In genomic region chr6:136312975-136313374, GRCh38 we compare ENCODE assay signal across 25 cellular contexts.
"Had no signal": no experiment of that assay in that cellular context is flagged by ENCODE, and none has a peak within 500 bp of the region (broad histone marks: within the 10 kb centered on the region; RNA-seq: fewer than 3 reads in every experiment).

No MANE protein-coding gene starts in this region.

- H3K27me3 ChIP-seq: adrenal gland, cardiac muscle cell had no signal

- H3K36me3 ChIP-seq: adrenal gland, cardiac muscle cell, SJCRH30 had no signal

- ATAC-seq: activated CD8-positive, alpha-beta T cell treated with anti-CD3 and anti-CD28 coated beads for 36 hours; activated naive CD4-positive, alpha-beta T cell treated with anti-CD3 and anti-CD28 coated beads, Interleukin-2, amount 50 U/mL, for 72 hours; activated T-cell treated with anti-CD3 and anti-CD28 coated beads, Interleukin-2, amount 50 U/mL, for 4 hours; Panc1 had no signal

- H3K4me3 ChIP-seq: adrenal gland, cardiac muscle cell, SJCRH30, SK-N-MC had no signal

- H3K27ac ChIP-seq: adrenal gland, cardiac muscle cell, KMS-11, SJCRH30, SK-N-MC had no signal

- H3K4me2 ChIP-seq: KMS-11 had no signal

- H3K9me3 ChIP-seq: adrenal gland, SJCRH30 had no signal

- H3K9ac ChIP-seq: KMS-11 had no signal

- H3K4me1 ChIP-seq: adrenal gland, SJCRH30 had no signal

- DNase-seq: activated CD4-positive, alpha-beta T cell treated with anti-CD3 and anti-CD28 coated beads, Interleukin-2, amount 10 ng/mL, durations not matched to agents 24 days and 14 days; activated CD4-positive, alpha-beta T cell treated with anti-CD3 and anti-CD28 coated beads, Interleukin-2, amount 50 U/mL, for 4 hours; activated CD8-positive, alpha-beta T cell treated with anti-CD3 and anti-CD28 coated beads for 36 hours; activated gamma-delta T cell treated with Interleukin-2 at 50 U/mL for 16 hours; activated naive CD4-positive, alpha-beta T cell treated with anti-CD3 and anti-CD28 coated beads for 36 hours; activated T-cell treated with anti-CD3 and anti-CD28 coated beads, Interleukin-2, amount 50 U/mL, for 4 hours; adrenal gland; anterior cingulate cortex; MM.1S; NCI-H1105; NCI-H1417 treated with DMSO at 0.1 percent for 48 hours; NCI-H187 treated with DMSO at 0.1 percent for 48 hours; NCI-H2081; NCI-H2171 treated with DMSO at 0.1 percent for 48 hours; NCI-H2227 treated with DMSO at 0.1 percent for 48 hours; NCI-H446; NCI-H510A treated with DMSO at 0.1 percent for 48 hours; SHP77; SJCRH30; T1000 had no signal
